ENCODE assay signal across 12 cellular contexts in genomic region chr1:9767964-9768668, GRCh38. TPM values are rescaled to one million over a fixed set of nuclear protein-coding genes. Genes with fewer than 3 reads are reported as not detected.
DNase-seq lines count a peak whose midpoint lies in the region; ATAC-seq and TF ChIP-seq lines count a peak whose summit lies in the region.
"Had no signal": no experiment of that assay in that cellular context is flagged by ENCODE, and none has a peak within 500 bp of the region (broad histone marks: within the 10 kb centered on the region; RNA-seq: fewer than 3 reads in every experiment).

No MANE protein-coding gene starts in this region.

- no peak for TF ChIP-seq POLR2A in breast epithelium (IDR thresholded peaks at IDR 0.05)

- intact Hi-C loops in MCF 10A (cut with micrococcal nuclease) (no loop called here), breast epithelium (cut with DNase I; ENCODE audit: low total_unique reads) (no loop called here)

- POLR2A ChIA-PET in MCF 10A (lab: Yijun Ruan, JAX), result interaction anchor here (0.5 to 2.9 kb wide), 4 partner anchors 26 to 68 kb away, joined by 3 to 14 read pairs (median 6); no protein-coding TSS in a partner anchor
- POLR2A ChIA-PET in GM10248 (lab: Yijun Ruan, JAX), result no interaction called here

- DNase-seq in MCF 10A (ENCODE audit: unreplicated experiment), result peak; percentile 25
- no peak for DNase-seq in breast epithelium (ENCODE audit: low spot score in 2 of 2)
- no peak for DNase-seq in SJSA1 (ENCODE audit: low read depth in 1 of 2, low spot score in 2 of 2)
- peak; percentile 57 for DNase-seq in chondrocyte (ENCODE audit: low spot score)
- DNase-seq in stimulated activated naive CD4-positive, alpha-beta T cell treated with Interleukin-2 at 50 U/mL for 16 hours (lab: John Stamatoyannopoulos, UW), result peak; percentile 9
- no peak for DNase-seq in GM10248 (ENCODE audit: extremely low spot score)
- DNase-seq in NCI-H1417 treated with DMSO at 0.1 percent for 48 hours (lab: John Stamatoyannopoulos, UW), result no peak
- DNase-seq: activated CD4-positive, CD25-positive, alpha-beta regulatory T cell; NCI-H1694 treated with DMSO at 0.1 percent for 48 hours had no signal

- H3K27me3 ChIP-seq in breast epithelium, result no peaks in the 10 kb centered on the region
- no peaks in the 10 kb centered on the region for H3K27me3 ChIP-seq in SJSA1 (replicated peaks)
- H3K27me3 ChIP-seq: BLaER1 had no signal

- TF ChIP-seq CTCF in MCF 10A (IDR thresholded peaks at IDR 0.05; ENCODE audit: unreplicated experiment) (no peak), breast epithelium (IDR thresholded peaks at IDR 0.05) (no peak), chondrocyte (IDR thresholded peaks at IDR 0.05) (no peak), GM10248 (IDR thresholded peaks at IDR 0.05; ENCODE audit: control extremely low read depth, extremely low read depth, low read depth, missing control alignments) (no peak)

- H3K27me3 Mint-ChIP-seq in MCF 10A (ENCODE audit: insufficient read depth, unreplicated experiment), result no peaks in the 10 kb centered on the region
- H3K27me3 Mint-ChIP-seq in chondrocyte (ENCODE audit: low read depth), result no peaks in the 10 kb centered on the region

- CTCF ChIA-PET in MCF 10A (lab: Yijun Ruan, JAX) (interaction anchor here (0.6 to 1.7 kb wide), 2 partner anchors 141 to 802 kb away, joined by 5 to 7 read pairs; no protein-coding TSS in a partner anchor), GM10248 (lab: Yijun Ruan, JAX) (interaction anchor here (1.0 to 3.3 kb wide), 2 partner anchors 16 to 662 kb away, joined by 3 to 16 read pairs; partner anchors contain the start of gene CENPS)

- no peak for ATAC-seq in GM21529 (IDR thresholded peaks at IDR 0.05; ENCODE audit: unreplicated experiment)

- BruUV-seq in MCF 10A (replicated peaks; lab: Mats Ljungman, UMichigan), result no TSS peak

- H3K4me1 Mint-ChIP-seq in MCF 10A (ENCODE audit: insufficient read depth, unreplicated experiment) (peaks cover 6% of the 10 kb centered on the region), chondrocyte (ENCODE audit: low read depth) (peaks cover 27% of the 10 kb centered on the region)

- no peaks in the 10 kb centered on the region for H3K9me3 Mint-ChIP-seq in MCF 10A (ENCODE audit: unreplicated experiment)
- H3K9me3 Mint-ChIP-seq in chondrocyte (ENCODE audit: low read depth), result no peaks in the 10 kb centered on the region

- H3K4me3 Mint-ChIP-seq in MCF 10A (ENCODE audit: unreplicated experiment) (no peak overlapping the region), chondrocyte (ENCODE audit: unreplicated experiment) (no peak overlapping the region)

- H3K9me3 ChIP-seq in breast epithelium (no peaks in the 10 kb centered on the region), SJSA1 (replicated peaks) (no peaks in the 10 kb centered on the region)
- H3K9me3 ChIP-seq: BLaER1 had no signal

- no peaks in the 10 kb centered on the region for H3K4me1 ChIP-seq in breast epithelium
- peaks cover 30% of the 10 kb centered on the region for H3K4me1 ChIP-seq in SJSA1 (replicated peaks)

- H3K27ac ChIP-seq in breast epithelium (no peak overlapping the region), SJSA1 (peak overlapping the region; percentile 97)
- H3K27ac ChIP-seq: BLaER1, HL-60 had no signal

- peaks cover 34% of the 10 kb centered on the region for H3K36me3 Mint-ChIP-seq in MCF 10A (ENCODE audit: insufficient read depth, unreplicated experiment)
- peaks cover 5% of the 10 kb centered on the region for H3K36me3 Mint-ChIP-seq in chondrocyte (ENCODE audit: low read depth)

- no peaks in the 10 kb centered on the region for H3K36me3 ChIP-seq in breast epithelium
- peaks cover 12% of the 10 kb centered on the region for H3K36me3 ChIP-seq in SJSA1

- H3K4me3 ChIP-seq in breast epithelium (no peak overlapping the region), SJSA1 (no peak overlapping the region)
- H3K4me3 ChIP-seq: BLaER1 had no signal

- no peak overlapping the region for H3K27ac Mint-ChIP-seq in MCF 10A (ENCODE audit: low read depth, unreplicated experiment)
- peak overlapping the region; percentile 54 for H3K27ac Mint-ChIP-seq in chondrocyte (ENCODE audit: unreplicated experiment)

RNA-seq across cellular contexts. Expression of gene CLSTN1, which starts 55.6 kb away (rescaled TPM):
- 98.5 and 106 TPM in 2 replicates for total RNA-seq in MCF 10A (2022)
- total RNA-seq in breast epithelium, result 10 to 100 TPM; 25.4 to 47.5 (median 42.3) TPM
- 41.2 and 64.3 TPM in 2 replicates for total RNA-seq in SJSA1 (2014; rRNA removed; shearing (Covaris generic))
- total RNA-seq in chondrocyte, result 125 to 139 TPM (median 126 TPM) in 3 replicates

Comparison
In these comparisons a context has a peak if more than half of its experiments do, and no peak if none do; other contexts are left out.
1. DNase-seq: peak in MCF 10A (single experiment), chondrocyte (single experiment) and stimulated activated naive CD4-positive, alpha-beta T cell treated with Interleukin-2 at 50 U/mL for 16 hours (single experiment); none in breast epithelium (0 of 2), SJSA1 (0 of 2), GM10248 (single experiment) and NCI-H1417 treated with DMSO at 0.1 percent for 48 hours (single experiment).